ENCODE assay signal across 9 cellular contexts in the genomic region with DNA sequence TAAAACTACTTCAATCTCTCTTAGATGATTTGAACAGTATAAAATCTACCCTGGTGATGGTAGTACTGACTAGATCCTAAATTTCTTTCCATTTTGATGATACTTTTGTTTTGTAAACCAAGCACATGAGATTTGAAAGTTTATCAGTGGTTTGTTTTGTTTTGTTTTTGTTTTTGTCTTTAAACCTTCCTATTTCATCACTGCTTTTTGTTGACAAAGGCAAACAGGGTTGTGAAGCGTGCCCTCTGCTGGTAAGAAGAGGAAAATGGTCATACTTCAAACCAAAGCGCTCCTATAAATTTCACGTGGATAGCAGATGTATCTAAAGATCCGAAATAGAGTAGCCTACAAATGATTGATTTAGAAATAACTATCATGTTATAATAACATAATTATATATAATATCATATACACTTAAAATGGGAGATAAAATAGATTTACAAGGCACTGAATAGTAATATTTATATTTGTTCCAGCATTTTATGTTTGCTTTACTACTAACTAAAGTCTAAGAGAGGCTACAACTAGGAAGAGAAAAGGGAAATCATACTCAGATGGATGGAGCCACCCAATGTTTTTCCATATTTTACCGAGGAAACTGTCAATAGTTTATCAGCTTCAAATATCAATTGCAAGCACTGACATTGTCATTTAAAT.
A peak's percentile ranks its signal among the peaks of the same experiment; 100 is the strongest.
DNase-seq lines count a peak whose midpoint lies in the region; ATAC-seq, FAIRE-seq and TF ChIP-seq lines count a peak whose summit lies in the region.
"Had no signal": no experiment of that assay in that cellular context is flagged by ENCODE, and none has a peak within 500 bp of the region (broad histone marks: within the 10 kb centered on the region; RNA-seq: fewer than 3 reads in every experiment).

No MANE protein-coding gene starts in this region.

- H3K4me2 ChIP-seq in PC-3 (ENCODE audit: low read length) = no peak overlapping the region

- H3K9me3 ChIP-seq in PC-3 (ENCODE audit: low read length) = no peaks in the 10 kb centered on the region
- H3K9me3 ChIP-seq in neuron (ENCODE audit: low read length) = no peaks in the 10 kb centered on the region

- peak; percentile 80 for TF ChIP-seq CTCF in PC-3 (conservative IDR thresholded peaks at IDR 0.05; ENCODE audit: low read depth, low read length)

- POLR2A ChIA-PET in PC-3 (lab: Charles Lee; ENCODE audit: unreplicated experiment) = no interaction called here

- no peak for TF ChIP-seq POLR2A in GM12891 (IDR thresholded peaks at IDR 0.05; ENCODE audit: low read depth, low read length)

- H3K79me2 ChIP-seq in PC-3 (ENCODE audit: low read length) = no peaks in the 10 kb centered on the region

- H3K9me2 ChIP-seq in PC-3 (replicated peaks; ENCODE audit: low read length) = no peaks in the 10 kb centered on the region

- peak; percentile 59 for DNase-seq in CD1c-positive myeloid dendritic cell (ENCODE audit: extremely low spot score)
- DNase-seq in GM12891 (ENCODE audit: insufficient read length, low spot score) = peak; percentile 20
- peak; percentile 63 for DNase-seq in PC-3
- no peak for DNase-seq in activated CD8-positive, alpha-beta memory T cell treated with anti-CD3 and anti-CD28 coated beads, Interleukin-2, amount 50 U/mL, for 4 hours
- no peak for DNase-seq in SKM-1 treated with dmso at 0.1 percent for 144 hours (lab: John Stamatoyannopoulos, UW; ENCODE audit: unreplicated experiment)
- DNase-seq: activated B cell treated with CpG ODN at 0.5 μM for 24 hours had no signal

- H3K4me1 ChIP-seq in PC-3 (ENCODE audit: insufficient read depth, low read length) = no peaks in the 10 kb centered on the region
- no peaks in the 10 kb centered on the region for H3K4me1 ChIP-seq in neuron (ENCODE audit: insufficient read depth, low read length)

- H3K27me3 ChIP-seq in PC-3 (ENCODE audit: low read length) = no peaks in the 10 kb centered on the region
- H3K27me3 ChIP-seq in neuron (ENCODE audit: insufficient read depth, low read length) = no peaks in the 10 kb centered on the region

- BruUV-seq in PC-3 (replicated peaks; lab: Mats Ljungman, UMichigan) = no TSS peak

- H3K9ac ChIP-seq in PC-3 (ENCODE audit: low read length) = no peak overlapping the region

- no peak overlapping the region for H3K4me3 ChIP-seq in PC-3 (ENCODE audit: low read length)
- no peak overlapping the region for H3K4me3 ChIP-seq in neuron (ENCODE audit: low read length)

- peak; percentile 61 for ATAC-seq in HG03045 (IDR thresholded peaks at IDR 0.05; ENCODE audit: unreplicated experiment)
- ATAC-seq in PC-3 = no peak

- no peaks in the 10 kb centered on the region for H4K20me1 ChIP-seq in PC-3 (ENCODE audit: low read length)

- H3K36me3 ChIP-seq in PC-3 (ENCODE audit: low read depth, low read length) (no peaks in the 10 kb centered on the region), neuron (ENCODE audit: insufficient read depth, low read length) (no peaks in the 10 kb centered on the region)

- no peak for FAIRE-seq in GM12891 (lab: Jason Lieb, UNC)
- peak; percentile 90 for FAIRE-seq in endometrium (lab: Jason Lieb, UNC)

- no peak overlapping the region for H2AFZ ChIP-seq in PC-3 (ENCODE audit: low read length)
- H2AFZ ChIP-seq in neuron (ENCODE audit: low read depth, low read length) = peak overlapping the region; percentile 23

- CTCF ChIA-PET in PC-3 (lab: Charles Lee) = interaction anchor here (0.7 kb wide), 1 partner anchor 118 kb away, joined by 5 read pairs; no protein-coding TSS in a partner anchor

- H3F3A ChIP-seq in PC-3 (ENCODE audit: low read length, unreplicated experiment) = no peaks in the 10 kb centered on the region

- H3K27ac ChIP-seq in PC-3 (ENCODE audit: low read length) = no peak overlapping the region

- intact Hi-C loops in PC-3 (cut with micrococcal nuclease) = loop anchor here (2.0 to 10.0 kb wide), 2 partner anchors 119 to 187 kb away; a partner anchor contains a TSS

TF ChIP-seq in GM12891, 5 proteins besides CTCF, POLR2A, EP300 and RAD21:
- TF ChIP-seq POU2F2 (IDR thresholded peaks at IDR 0.05; ENCODE audit: low read depth, low read length) = no peak
- no peak for TF ChIP-seq PAX5 (IDR thresholded peaks at IDR 0.05; ENCODE audit: insufficient read depth, low read length, severe bottlenecking)
- no peak for TF ChIP-seq SPI1 (IDR thresholded peaks at IDR 0.05; ENCODE audit: low read depth, low read length)
- no peak for TF ChIP-seq POLR2AphosphoS5 (IDR thresholded peaks at IDR 0.05; ENCODE audit: low read depth, low read length)
- no peak for TF ChIP-seq TAF1 (IDR thresholded peaks at IDR 0.05; ENCODE audit: low read depth, low read length)

Comparison
In these comparisons a context has a peak if more than half of its experiments do, and no peak if none do; other contexts are left out.
1. DNase-seq: peak in CD1c-positive myeloid dendritic cell (single experiment), GM12891 (single experiment) and PC-3 (single experiment); none in activated CD8-positive, alpha-beta memory T cell treated with anti-CD3 and anti-CD28 coated beads, Interleukin-2, amount 50 U/mL, for 4 hours (single experiment) and SKM-1 treated with dmso at 0.1 percent for 144 hours (single experiment).